Comparison of ENCODE assay signal across 1 cellular context in genomic region chr17:41786227-41787020, GRCh38.
TF ChIP-seq lines count a peak whose summit lies in the region.

TSS of gene JUP (minus strand) at chr17:41786711. CDS start at chr17:41771854, 14,857 bp downstream.

TF ChIP-seq in K562, 482 proteins besides CTCF, POLR2A, EP300 and RAD21 (continued from another document and continues in another):
- no peak for TF ChIP-seq ZNF280B (CRISPR knock-in tag; IDR thresholded peaks at IDR 0.05)
- TF ChIP-seq NCOA1 (IDR thresholded peaks at IDR 0.05; ENCODE audit: low read depth), result no peak
- TF ChIP-seq GTF2E2 (tag; IDR thresholded peaks at IDR 0.05), result no peak
- peak; percentile 63; the same call in 1 of the 2 replicates for TF ChIP-seq CBX1 (IDR thresholded peaks at IDR 0.05; ENCODE audit: low read depth)
- TF ChIP-seq XRCC3 (IDR thresholded peaks at IDR 0.05), result no peak
- TF ChIP-seq RUNX1 (IDR thresholded peaks at IDR 0.05; ENCODE audit: low read depth), result no peak
- TF ChIP-seq RFX1 (IDR thresholded peaks at IDR 0.05), result no peak
- TF ChIP-seq ZBED1 (IDR thresholded peaks at IDR 0.05), result no peak
- TF ChIP-seq ZZZ3 (IDR thresholded peaks at IDR 0.05), result no peak
- no peak for TF ChIP-seq ZFP36 (IDR thresholded peaks at IDR 0.05; ENCODE audit: low read depth, low read length, partially characterized antibody)
- TF ChIP-seq EP400 (IDR thresholded peaks at IDR 0.05), result no peak
- peak; percentile 98 for TF ChIP-seq ZBTB7A (IDR thresholded peaks at IDR 0.05; ENCODE audit: borderline replicate concordance, control insufficient read depth, low read depth, low read length)
- TF ChIP-seq CREBBP (IDR thresholded peaks at IDR 0.05; ENCODE audit: low read depth, low read length), result no peak
- no peak for TF ChIP-seq NFE2 (IDR thresholded peaks at IDR 0.05; ENCODE audit: low read depth)
- no peak for TF ChIP-seq GABPB1 (CRISPR knock-in tag; IDR thresholded peaks at IDR 0.05)
- TF ChIP-seq MTA2 (IDR thresholded peaks at IDR 0.05; ENCODE audit: low read depth), result no peak
- TF ChIP-seq ZNF830 (CRISPR knock-in tag; IDR thresholded peaks at IDR 0.05), result no peak
- TF ChIP-seq ZNF561 (CRISPR knock-in tag; conservative IDR thresholded peaks at IDR 0.05), result no peak
- TF ChIP-seq ZBTB17 (CRISPR knock-in tag; IDR thresholded peaks at IDR 0.05), result peak; percentile 74
- no peak for TF ChIP-seq ZNF165 (CRISPR knock-in tag; IDR thresholded peaks at IDR 0.05; ENCODE audit: borderline replicate concordance)
- TF ChIP-seq ZNF507 (tag; conservative IDR thresholded peaks at IDR 0.05), result no peak
- 0 out of 2 replicates have a peak, but pooled peaks have one; percentile 36 for TF ChIP-seq ZNF143 (CRISPR knock-in tag; IDR thresholded peaks at IDR 0.05)
- 0 out of 4 replicates have a peak, but pooled peaks of 1 of the 2 experiments have one; percentile 37 for TF ChIP-seq SRF (CRISPR knock-in tag; IDR thresholded peaks at IDR 0.05)
- TF ChIP-seq TRIM25 (IDR thresholded peaks at IDR 0.05; ENCODE audit: borderline replicate concordance), result no peak
- no peak for TF ChIP-seq TSC22D4 (tag; IDR thresholded peaks at IDR 0.05)
- TF ChIP-seq ZNF12 (CRISPR knock-in tag; IDR thresholded peaks at IDR 0.05), result no peak
- TF ChIP-seq FOXM1 (IDR thresholded peaks at IDR 0.05; ENCODE audit: low read depth), result no peak
- TF ChIP-seq FOXM1 (CRISPR knock-in tag; IDR thresholded peaks at IDR 0.05; ENCODE audit: low read depth), result no peak
- TF ChIP-seq ZNF134 (CRISPR knock-in tag; conservative IDR thresholded peaks at IDR 0.05), result peak; percentile 79; the same call in 1 of the 2 replicates
- no peak for TF ChIP-seq XRCC4 (IDR thresholded peaks at IDR 0.05; ENCODE audit: extremely low read depth, insufficient read depth, insufficient read length)
- no peak for TF ChIP-seq ETV6 (IDR thresholded peaks at IDR 0.05; ENCODE audit: borderline replicate concordance in 1 of 2, low read depth in 2 of 2, low read length in 1 of 2)
- TF ChIP-seq ETV6 (CRISPR knock-in tag; IDR thresholded peaks at IDR 0.05; ENCODE audit: borderline replicate concordance), result no peak
- TF ChIP-seq ZKSCAN1 (IDR thresholded peaks at IDR 0.05; ENCODE audit: low read depth, low read length), result no peak
- no peak for TF ChIP-seq DEAF1 (CRISPR knock-in tag; IDR thresholded peaks at IDR 0.05)
- no peak for TF ChIP-seq TSHZ1 (CRISPR knock-in tag; IDR thresholded peaks at IDR 0.05)
- TF ChIP-seq ZNF551 (CRISPR knock-in tag; IDR thresholded peaks at IDR 0.05), result no peak
- no peak for TF ChIP-seq NR2F6 (CRISPR knock-in tag; IDR thresholded peaks at IDR 0.05)
- no peak for TF ChIP-seq HOXB6 (CRISPR knock-in tag; IDR thresholded peaks at IDR 0.05; ENCODE audit: borderline replicate concordance)
- no peak for TF ChIP-seq TCF15 (CRISPR knock-in tag; IDR thresholded peaks at IDR 0.05)
- TF ChIP-seq MYC (IDR thresholded peaks at IDR 0.05; ENCODE audit: low read depth, low read length), result no peak; the same call in 1 of the 2 replicates
- TF ChIP-seq MYC (CRISPR knock-in tag; IDR thresholded peaks at IDR 0.05; ENCODE audit: borderline replicate concordance, low read depth), result no peak
- TF ChIP-seq ZNF277 (CRISPR knock-in tag; IDR thresholded peaks at IDR 0.05; ENCODE audit: borderline replicate concordance), result no peak
- TF ChIP-seq GABPB2 (CRISPR knock-in tag; conservative IDR thresholded peaks at IDR 0.05), result no peak
- peak; percentile 70; the same call in 1 of the 2 replicates for TF ChIP-seq SIN3B (IDR thresholded peaks at IDR 0.05; ENCODE audit: low read depth)
- no peak for TF ChIP-seq KLF16 (IDR thresholded peaks at IDR 0.05)
- no peak for TF ChIP-seq BACH1 (tag; IDR thresholded peaks at IDR 0.05)
- TF ChIP-seq GTF2F1 (IDR thresholded peaks at IDR 0.05; ENCODE audit: low read depth, low read length), result no peak
- TF ChIP-seq ZNF717 (CRISPR knock-in tag; IDR thresholded peaks at IDR 0.05), result no peak
- peak; percentile 97 for TF ChIP-seq MTA3 (IDR thresholded peaks at IDR 0.05; ENCODE audit: borderline replicate concordance)
- no peak for TF ChIP-seq NFXL1 (CRISPR knock-in tag; IDR thresholded peaks at IDR 0.05)
- no peak for TF ChIP-seq TRIM24 (IDR thresholded peaks at IDR 0.05)
- TF ChIP-seq ILF3 (IDR thresholded peaks at IDR 0.05; ENCODE audit: borderline replicate concordance), result no peak; the same call in 1 of the 2 replicates
- peak; percentile 73 for TF ChIP-seq ATF7 (IDR thresholded peaks at IDR 0.05)
- TF ChIP-seq TFE3 (CRISPR knock-in tag; IDR thresholded peaks at IDR 0.05), result no peak
- TF ChIP-seq HDAC1 (IDR thresholded peaks at IDR 0.05), result peak in 1 of 2 experiments; percentile 54; a peak in 2 of 4 replicates
- TF ChIP-seq ERF (CRISPR knock-in tag; IDR thresholded peaks at IDR 0.05), result no peak
- TF ChIP-seq SPI1 (IDR thresholded peaks at IDR 0.05; ENCODE audit: borderline replicate concordance, low read depth, low read length), result no peak
- TF ChIP-seq NCOR1 (IDR thresholded peaks at IDR 0.05), result no peak
- TF ChIP-seq CC2D1A (IDR thresholded peaks at IDR 0.05), result peak; percentile 14; the same call in 1 of the 2 replicates
- TF ChIP-seq ZNF583 (CRISPR knock-in tag; IDR thresholded peaks at IDR 0.05), result no peak
- TF ChIP-seq SNRNP70 (optimal IDR thresholded peaks at IDR 0.05; ENCODE audit: low read depth, low read length), result no peak
- peak; percentile 64; the same call in 1 of the 2 replicates for TF ChIP-seq CREB3L1 (IDR thresholded peaks at IDR 0.05; ENCODE audit: borderline replicate concordance, low read depth)
- TF ChIP-seq SIRT6 (IDR thresholded peaks at IDR 0.05; ENCODE audit: low read depth, low read length), result no peak
- TF ChIP-seq FOXK2 (conservative IDR thresholded peaks at IDR 0.05 in 1 of 2, IDR thresholded peaks at IDR 0.05 in 1 of 2; ENCODE audit: low read depth in 2 of 2), result peak; percentile 87 to 88; a peak in 3 of 4 replicates
- peak; percentile 98 for TF ChIP-seq ASH1L (IDR thresholded peaks at IDR 0.05; ENCODE audit: borderline replicate concordance, low read depth, partially characterized antibody)
- TF ChIP-seq ZNF184 (CRISPR knock-in tag; IDR thresholded peaks at IDR 0.05), result no peak
- peak; percentile 52 for TF ChIP-seq NFIC (IDR thresholded peaks at IDR 0.05)
- no peak for TF ChIP-seq SMAD3 (CRISPR knock-in tag; conservative IDR thresholded peaks at IDR 0.05)
- peak; percentile 89 for TF ChIP-seq CTBP1 (IDR thresholded peaks at IDR 0.05; ENCODE audit: borderline replicate concordance)
- TF ChIP-seq MEF2A (IDR thresholded peaks at IDR 0.05; ENCODE audit: control insufficient read depth, low read depth, low read length), result no peak
- TF ChIP-seq TCFL5 (CRISPR knock-in tag; conservative IDR thresholded peaks at IDR 0.05), result no peak
